ENCODE assay signal across 21 cellular contexts in genomic region chr13:53778937-53779336, GRCh38.
DNase-seq lines count a peak whose midpoint lies in the region; ATAC-seq, FAIRE-seq and TF ChIP-seq lines count a peak whose summit lies in the region.
"Had no signal": no experiment of that assay in that cellular context is flagged by ENCODE, and none has a peak within 500 bp of the region (broad histone marks: within the 10 kb centered on the region; RNA-seq: fewer than 3 reads in every experiment).

No MANE protein-coding gene starts in this region.

- H4K91ac ChIP-seq in H1 (replicated peaks; ENCODE audit: insufficient read length, low read length) = no peak overlapping the region

- no peak overlapping the region for H2AFZ ChIP-seq in H1 (ENCODE audit: low read length)

- H3K4me1 ChIP-seq in A673 (ENCODE audit: insufficient read depth, low read length, poor library complexity, severe bottlenecking) = no peaks in the 10 kb centered on the region
- peaks cover 0 to 3% (median 1%) of the 10 kb centered on the region in 4 experiments; a peak in 5 of 7 replicates for H3K4me1 ChIP-seq in H1 (replicated peaks in 1 of 4; ENCODE audit: control insufficient read depth in 3 of 4, insufficient read depth in 4 of 4, low read length in 3 of 4)
- H3K4me1 ChIP-seq in transverse colon = peaks cover 0 to 5% (median 0%) of the 10 kb centered on the region in 4 donors
- H3K4me1 ChIP-seq: prostate gland had no signal

- H3K9me3 ChIP-seq in A673 (ENCODE audit: low read depth, low read length, poor library complexity, severe bottlenecking) = no peaks in the 10 kb centered on the region
- no peaks in the 10 kb centered on the region for H3K9me3 ChIP-seq in H1 (ENCODE audit: insufficient read depth in 2 of 2, low read depth in 1 of 2, low read length in 1 of 2)
- H3K9me3 ChIP-seq in transverse colon = no peaks in the 10 kb centered on the region
- H3K9me3 ChIP-seq: heart left ventricle, neutrophil, prostate gland, tibial nerve had no signal

- FAIRE-seq in H1 (lab: Jason Lieb, UNC) = no peak
- FAIRE-seq: GM19239 had no signal

- H3K9ac ChIP-seq in H1 (replicated peaks in 1 of 4; ENCODE audit: extremely low read depth in 1 of 4, low read depth in 3 of 4, low read length in 3 of 4) = no peak overlapping the region

- TF ChIP-seq RAD21 in H1 (IDR thresholded peaks at IDR 0.05 in 1 of 2, conservative IDR thresholded peaks at IDR 0.05 in 1 of 2; ENCODE audit: low read depth in 2 of 2, low read length in 2 of 2) = peak in 1 of 2 experiments; percentile 48; a peak in 3 of 4 replicates

- H3K4me3 ChIP-seq in A673 (ENCODE audit: low read depth, low read length, poor library complexity, severe bottlenecking) (no peak overlapping the region), H1 (ENCODE audit: extremely low read depth in 1 of 4, insufficient read depth in 2 of 4, low read depth in 3 of 4, low read length in 4 of 4) (no peak overlapping the region), transverse colon (no peak overlapping the region)
- H3K4me3 ChIP-seq: dorsolateral prefrontal cortex, heart left ventricle, prostate gland, tibial nerve had no signal

- WGBS in H1 (ENCODE audit: extremely low coverage in 1 of 2, insufficient coverage in 1 of 2, insufficient read length in 1 of 2, insufficient replicate concordance in 2 of 2, low coverage in 1 of 2, low lambda C conversion rate in 2 of 2, missing lambda C conversion rate in 1 of 2), 2 experiments = 87% methylated on average over 2 of the region's 2 CpGs; no CpG with 5 or more reads in 1 of the 2 experiments
- 70% methylated on average over 2 of the region's 2 CpGs for WGBS in transverse colon (ENCODE audit: low coverage in 1 of 2), 2 donors

- TF ChIP-seq CTCF in A673 (conservative IDR thresholded peaks at IDR 0.05; ENCODE audit: low read depth, low read length) (peak; percentile 23; the same call in 1 of the 2 replicates), H1 (IDR thresholded peaks at IDR 0.05; ENCODE audit: control extremely low read depth in 1 of 3, insufficient read depth in 1 of 3, low read depth in 1 of 3, low read length in 3 of 3) (peak in 2 of 3 experiments; percentile 2 to 35; a peak in 2 of 4 replicates), transverse colon (IDR thresholded peaks at IDR 0.05) (no peak)

- H3K56ac ChIP-seq in H1 (replicated peaks; ENCODE audit: insufficient read length, low read depth, low read length) = no peak overlapping the region

- H4K20me1 ChIP-seq in H1 (replicated peaks in 1 of 2; ENCODE audit: control insufficient read depth in 1 of 2, insufficient read depth in 2 of 2, low read length in 2 of 2) = no peaks in the 10 kb centered on the region

- H3K27ac ChIP-seq in A673 (ENCODE audit: low read depth, low read length, poor library complexity, severe bottlenecking) (no peak overlapping the region), H1 (ENCODE audit: low read depth, low read length) (no peak overlapping the region), transverse colon (no peak overlapping the region)
- H3K27ac ChIP-seq: dorsolateral prefrontal cortex, epithelial cell of prostate, heart left ventricle, neutrophil, prostate gland, tibial nerve had no signal

- H3K36me3 ChIP-seq in A673 (ENCODE audit: insufficient read depth, low read length, poor library complexity, severe bottlenecking) (no peaks in the 10 kb centered on the region), H1 (ENCODE audit: control insufficient read depth in 2 of 4, insufficient read depth in 4 of 4, low read length in 3 of 4) (no peaks in the 10 kb centered on the region), transverse colon (no peaks in the 10 kb centered on the region)
- H3K36me3 ChIP-seq: heart left ventricle, neutrophil, prostate gland, tibial nerve had no signal

- H3K27me3 ChIP-seq in A673 (replicated peaks; ENCODE audit: insufficient read depth, low read depth, low read length, poor library complexity) (no peaks in the 10 kb centered on the region), H1 (replicated peaks in 1 of 4; ENCODE audit: control insufficient read depth in 3 of 4, extremely low read depth in 1 of 4, insufficient read depth in 3 of 4, low read length in 3 of 4) (no peaks in the 10 kb centered on the region), transverse colon (no peaks in the 10 kb centered on the region)
- H3K27me3 ChIP-seq: neutrophil, tibial nerve had no signal

- DNase-seq in A673 (ENCODE audit: low spot score) = peak; percentile 1
- peak; percentile 58 to 65 for DNase-seq in Kasumi-1 (lab: John Stamatoyannopoulos, UW)
- DNase-seq in OCI-M1 (lab: John Stamatoyannopoulos, UW) = peak; percentile 55
- no peak for DNase-seq in H1 (ENCODE audit: low read depth in 1 of 2, low spot score in 2 of 2)
- DNase-seq in SHP77 (lab: John Stamatoyannopoulos, UW) = no peak
- no peak for DNase-seq in transverse colon
- DNase-seq in activated naive CD4-positive, alpha-beta T cell treated with anti-CD3 and anti-CD28 coated beads, Interleukin-2, amount 50 U/mL, for 16 hours = no peak
- DNase-seq: activated CD4-positive, alpha-beta T cell treated with anti-CD3 and anti-CD28 coated beads, Interleukin-2, amount 50 U/mL, for 4 hours; activated CD4-positive, CD25-positive, alpha-beta regulatory T cell; dorsolateral prefrontal cortex; heart left ventricle; KBM-7; left cardiac atrium; NCI-H187; NCI-H446 treated with DMSO at 0.1 percent for 48 hours had no signal

- TF ChIP-seq EP300 in H1 (IDR thresholded peaks at IDR 0.05; ENCODE audit: borderline replicate concordance in 1 of 2, low read depth in 2 of 2, low read length in 2 of 2) (no peak), transverse colon (IDR thresholded peaks at IDR 0.05; ENCODE audit: low read depth) (no peak)

- H3K23me2 ChIP-seq in H1 (ENCODE audit: low read depth, low read length) = no peaks in the 10 kb centered on the region

- no peak overlapping the region for H4K5ac ChIP-seq in H1 (ENCODE audit: insufficient read length, low read depth, low read length)

- no TSS peak for BruUV-seq in A673 (replicated peaks; lab: Mats Ljungman, UMichigan)

- CTCF ChIA-PET in A673 (lab: Charles Lee) = no interaction called here
- CTCF ChIA-PET in H1 (lab: Charles Lee; ENCODE audit: partially characterized antibody) = interaction anchor here (0.5 to 2.6 kb wide), 7 partner anchors 9 to 673 kb away, joined by 3 to 28 read pairs (median 3); no protein-coding TSS in a partner anchor

- H2BK5ac ChIP-seq in H1 (ENCODE audit: low read depth, low read length) = no peak overlapping the region

- H3K79me1 ChIP-seq in H1 (ENCODE audit: low read depth, low read length) = no peaks in the 10 kb centered on the region

- POLR2A ChIA-PET in A673 (lab: Charles Lee; ENCODE audit: low non-redundant PET) = no interaction called here
- POLR2A ChIA-PET in H1 (lab: Charles Lee; ENCODE audit: partially characterized antibody) = no interaction called here

- H3K79me2 ChIP-seq in H1 (ENCODE audit: control insufficient read depth in 1 of 2, insufficient read depth in 2 of 2, low read length in 2 of 2) = no peaks in the 10 kb centered on the region

- in situ Hi-C loops in transverse colon (cut with MboI; ENCODE audit: low pct_ligation_motif_present in 1 of 4, low pct_unique_long_range_greater_than_20kb in 1 of 4, low sequenced_read_pairs in 3 of 4) = no loop called here

- H2BK20ac ChIP-seq in H1 (ENCODE audit: low read length) = no peak overlapping the region

- H2BK12ac ChIP-seq in H1 (ENCODE audit: low read depth, low read length) = no peak overlapping the region

- no peak overlapping the region for H3K4me2 ChIP-seq in H1 (ENCODE audit: insufficient read depth in 1 of 2, low read depth in 2 of 2, low read length in 2 of 2)

- no peak overlapping the region for H3K18ac ChIP-seq in H1 (ENCODE audit: extremely low read depth, low read length)

- H2AK5ac ChIP-seq in H1 (ENCODE audit: low read depth, low read length) = no peak overlapping the region

- H2BK15ac ChIP-seq in H1 (ENCODE audit: low read length) = no peak overlapping the region

- no peak for TF ChIP-seq POLR2A in H1 (IDR thresholded peaks at IDR 0.05; ENCODE audit: control extremely low read depth in 1 of 2, low read depth in 2 of 2, low read length in 2 of 2)
- no peak for TF ChIP-seq POLR2A in transverse colon (IDR thresholded peaks at IDR 0.05)

- H3K14ac ChIP-seq in H1 (ENCODE audit: insufficient read length) = no peak overlapping the region

- H2BK120ac ChIP-seq in H1 (replicated peaks; ENCODE audit: low read depth, low read length) = no peak overlapping the region

- H4K8ac ChIP-seq in H1 (ENCODE audit: extremely low read depth, insufficient read depth, low read length) = no peak overlapping the region

- H3K4ac ChIP-seq in H1 (replicated peaks; ENCODE audit: insufficient read length, low read depth, low read length) = no peak overlapping the region

- no peak for ATAC-seq in HG03135 (IDR thresholded peaks at IDR 0.05; ENCODE audit: unreplicated experiment)
- ATAC-seq: heart left ventricle, left cardiac atrium had no signal

- intact Hi-C loops in A673 (cut with micrococcal nuclease; ENCODE audit: unreplicated experiment) (no loop called here), transverse colon (cut with DNase I; ENCODE audit: low total_unique reads) (no loop called here)

- no peak overlapping the region for H3K23ac ChIP-seq in H1 (ENCODE audit: insufficient read length)

TF ChIP-seq in H1, 55 proteins besides CTCF, POLR2A, EP300 and RAD21:
- TF ChIP-seq EZH2 (IDR thresholded peaks at IDR 0.05; ENCODE audit: low read depth, low read length, severe bottlenecking) = no peak

Comparison
In these comparisons a context has a peak if more than half of its experiments do, and no peak if none do; other contexts are left out.
1. DNase-seq: peak in A673 (single experiment), Kasumi-1 (2 of 2) and OCI-M1 (single experiment); none in H1 (0 of 2), SHP77 (0 of 2), transverse colon (single experiment) and activated naive CD4-positive, alpha-beta T cell treated with anti-CD3 and anti-CD28 coated beads, Interleukin-2, amount 50 U/mL, for 16 hours (single experiment).
2. CTCF ChIP-seq: peak in A673 (single experiment) and H1 (2 of 3); none in transverse colon (0 of 5).